13 cellular contexts compared by ENCODE assay signal in the genomic region with DNA sequence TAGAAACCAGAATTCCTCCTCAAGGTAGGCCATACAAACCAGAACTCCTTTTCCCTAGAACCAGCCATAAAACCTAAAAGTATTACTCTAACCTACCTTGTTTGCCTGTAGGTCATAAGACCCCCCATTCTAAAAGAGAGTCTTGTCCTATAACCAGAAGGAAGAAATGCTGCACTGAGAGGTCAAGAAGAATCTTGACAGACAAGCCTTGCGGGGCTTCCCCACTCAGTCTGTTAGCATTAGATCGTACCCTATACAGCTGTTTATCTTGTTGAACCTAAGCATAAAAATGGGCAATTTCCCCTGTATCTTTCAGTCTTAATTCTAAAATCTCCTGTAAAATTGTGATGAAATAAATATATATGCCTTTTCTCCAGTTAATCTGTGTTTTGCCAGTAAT. TPM values are rescaled to one million over a fixed set of nuclear protein-coding genes. Genes with fewer than 3 reads are reported as not detected.
DNase-seq lines count a peak whose midpoint lies in the region; ATAC-seq and TF ChIP-seq lines count a peak whose summit lies in the region.
"Had no signal": no experiment of that assay in that cellular context is flagged by ENCODE, and none has a peak within 500 bp of the region (broad histone marks: within the 10 kb centered on the region; RNA-seq: fewer than 3 reads in every experiment).

No MANE protein-coding gene starts in this region.

- H3K23ac ChIP-seq in H9 (ENCODE audit: insufficient read length, low read depth, low read length), result no peak overlapping the region

- H3K9me3 Mint-ChIP-seq in H9 (no peaks in the 10 kb centered on the region), memory B cell (peaks cover 4% of the 10 kb centered on the region)
- H3K9me3 Mint-ChIP-seq in activated CD4-positive, alpha-beta memory T cell treated with anti-CD3 and anti-CD28 coated beads, Interleukin-2, amount 10 ng/mL, durations not matched to agents 7 days and 5 days, result no peaks in the 10 kb centered on the region

- H3K4me3 Mint-ChIP-seq in H9, result peak overlapping the region in 1 of 2 experiments; percentile 95; a peak in 3 of 5 replicates
- peak overlapping the region; percentile 84 for H3K4me3 Mint-ChIP-seq in activated CD4-positive, alpha-beta memory T cell treated with anti-CD3 and anti-CD28 coated beads, Interleukin-2, amount 10 ng/mL, durations not matched to agents 7 days and 5 days
- peak overlapping the region; percentile 39 for H3K4me3 Mint-ChIP-seq in memory B cell

- H3K4ac ChIP-seq in H9 (ENCODE audit: low read depth, low read length), result no peak overlapping the region

- intact Hi-C loops in body of pancreas (cut with DNase I), result no loop called here

- H3K27ac Mint-ChIP-seq in H9 (peak overlapping the region; percentile 82 to 99 (median 98)), memory B cell (no peak overlapping the region)
- H3K27ac Mint-ChIP-seq in activated CD4-positive, alpha-beta memory T cell treated with anti-CD3 and anti-CD28 coated beads, Interleukin-2, amount 10 ng/mL, durations not matched to agents 7 days and 5 days, result peak overlapping the region; percentile 100

- H3K27me3 Mint-ChIP-seq in H9 (ENCODE audit: low read depth) (no peaks in the 10 kb centered on the region; the same call in none of the 2 replicates), memory B cell (no peaks in the 10 kb centered on the region)
- H3K27me3 Mint-ChIP-seq in activated CD4-positive, alpha-beta memory T cell treated with anti-CD3 and anti-CD28 coated beads, Interleukin-2, amount 10 ng/mL, durations not matched to agents 7 days and 5 days, result peaks cover 2% of the 10 kb centered on the region

- peak overlapping the region in 9 of 11 experiments; percentile 82 to 99 (median 93); a peak in 14 of 22 replicates for H3K27ac ChIP-seq in BLaER1 treated with 17β-estradiol and CSF1 and Interleukin-3, amounts not matched to agents 10 nM and 100 nM
- H3K27ac ChIP-seq in H9 (ENCODE audit: insufficient read length, low read depth, low read length), result peak overlapping the region; percentile 52
- H3K27ac ChIP-seq in body of pancreas, result no peak overlapping the region

- no peak overlapping the region for H2AFZ ChIP-seq in H9 (ENCODE audit: low read length)

- no peak overlapping the region for H2AK5ac ChIP-seq in H9 (ENCODE audit: insufficient read length, low read length)

- TF ChIP-seq CTCF in H9 (conservative IDR thresholded peaks at IDR 0.05) (no peak), body of pancreas (IDR thresholded peaks at IDR 0.05) (no peak)

- H3K79me1 ChIP-seq in H9 (ENCODE audit: insufficient read depth, low read depth, low read length, poor library complexity, severe bottlenecking), result no peaks in the 10 kb centered on the region

- no peak overlapping the region for H2BK20ac ChIP-seq in H9 (ENCODE audit: low read depth, low read length, poor library complexity, severe bottlenecking)

- H4K91ac ChIP-seq in H9 (ENCODE audit: insufficient read length, low read depth, low read length), result no peak overlapping the region

- CTCF ChIA-PET in activated CD4-positive, alpha-beta memory T cell treated with anti-CD3 and anti-CD28 coated beads, Interleukin-2, amount 10 ng/mL, durations not matched to agents 7 days and 5 days (lab: Charles Lee), result interaction anchor here (5.2 kb wide), 1 partner anchor 10 kb away, joined by 72 read pairs; a partner anchor contains a TSS

- POLR2A ChIA-PET in activated CD4-positive, alpha-beta memory T cell treated with anti-CD3 and anti-CD28 coated beads, Interleukin-2, amount 10 ng/mL, durations not matched to agents 7 days and 5 days (lab: Charles Lee), result interaction anchor here (0.8 to 22.9 kb wide), 5 partner anchors 15 to 1776 kb away, joined by 3 to 2531 read pairs (median 295); a partner anchor contains a TSS

- H3K4me1 Mint-ChIP-seq in H9, result peaks cover 32 to 40% of the 10 kb centered on the region in 2 experiments
- H3K4me1 Mint-ChIP-seq in activated CD4-positive, alpha-beta memory T cell treated with anti-CD3 and anti-CD28 coated beads, Interleukin-2, amount 10 ng/mL, durations not matched to agents 7 days and 5 days, result peaks cover 45% of the 10 kb centered on the region
- peaks cover 5% of the 10 kb centered on the region for H3K4me1 Mint-ChIP-seq in memory B cell

- H3K4me3 ChIP-seq in BLaER1 treated with 17β-estradiol and CSF1 and Interleukin-3, amounts not matched to agents 10 nM and 100 nM, result peak overlapping the region in 1 of 10 experiments; percentile 80; a peak in 3 of 20 replicates
- no peak overlapping the region for H3K4me3 ChIP-seq in body of pancreas

- no peak overlapping the region for H4K5ac ChIP-seq in H9 (ENCODE audit: insufficient read length, low read depth, low read length)

- H3K27me3 ChIP-seq in BLaER1 treated with 17β-estradiol and CSF1 and Interleukin-3, amounts not matched to agents 10 nM and 100 nM, result no peaks in the 10 kb centered on the region
- H3K27me3 ChIP-seq in H9 (ENCODE audit: insufficient read depth, low read length), result no peaks in the 10 kb centered on the region
- H3K27me3 ChIP-seq in body of pancreas, result no peaks in the 10 kb centered on the region

- ATAC-seq in memory B cell (ENCODE audit: low read depth) (no peak), body of pancreas (no peak), HG03469 (IDR thresholded peaks at IDR 0.05; ENCODE audit: unreplicated experiment) (no peak)

- no peak overlapping the region for H2BK120ac ChIP-seq in H9 (ENCODE audit: low read depth, low read length, poor library complexity, severe bottlenecking)

- H3K4me1 ChIP-seq in BLaER1 treated with 17β-estradiol and CSF1 and Interleukin-3, amounts not matched to agents 10 nM and 100 nM, result peaks cover 21 to 42% (median 30%) of the 10 kb centered on the region in 10 experiments
- H3K4me1 ChIP-seq in H9 (ENCODE audit: insufficient read depth, low read length) (no peaks in the 10 kb centered on the region), body of pancreas (peaks cover 26% of the 10 kb centered on the region)

- no CpG with 5 or more reads among the region's 2 CpGs for WGBS in H9 (ENCODE audit: extremely low coverage, insufficient read length, low lambda C conversion rate)
- 91 to 94% methylated on average over 2 of the region's 2 CpGs for WGBS in body of pancreas, 2 donors

- H2BK15ac ChIP-seq in H9 (ENCODE audit: low read depth, low read length), result no peak overlapping the region

- DNase-seq in H9, result no peak
- no peak for DNase-seq in activated CD4-positive, alpha-beta memory T cell treated with anti-CD3 and anti-CD28 coated beads, Interleukin-2, amount 10 ng/mL, durations not matched to agents 7 days and 5 days
- no peak for DNase-seq in memory B cell (ENCODE audit: low spot score in 2 of 2)
- no peak for DNase-seq in body of pancreas
- DNase-seq in stimulated activated CD4-positive, alpha-beta T cell treated with anti-CD3 and anti-CD28 coated beads, Interleukin-2, amount 100 ng/mL, for 24 hours, result no peak
- no peak for DNase-seq in HK-2 (ENCODE audit: unreplicated experiment)
- DNase-seq: activated effector memory CD4-positive, alpha-beta T cell treated with Interleukin-2 at 50 U/mL for 16 hours; caudate nucleus; DMS153; substantia nigra; WERI-Rb-1 had no signal

- H2BK5ac ChIP-seq in H9 (ENCODE audit: insufficient read length, low read length), result no peak overlapping the region

- no peak for TF ChIP-seq POLR2A in body of pancreas (IDR thresholded peaks at IDR 0.05)

- no peak overlapping the region for H3K14ac ChIP-seq in H9 (ENCODE audit: insufficient read depth, low read length)

- H3K9me3 ChIP-seq in BLaER1 treated with 17β-estradiol and CSF1 and Interleukin-3, amounts not matched to agents 10 nM and 100 nM (replicated peaks in 1 of 11), result peaks cover 0 to 3% (median 0%) of the 10 kb centered on the region in 11 experiments; a peak in 2 of 22 replicates
- H3K9me3 ChIP-seq in H9 (ENCODE audit: control insufficient read depth, low read depth, low read length) (no peaks in the 10 kb centered on the region), body of pancreas (no peaks in the 10 kb centered on the region)

- H3T11ph ChIP-seq in H9 (ENCODE audit: low read length), result peak overlapping the region; percentile 29

- H2BK12ac ChIP-seq in H9 (ENCODE audit: insufficient read length, low read depth, low read length), result no peak overlapping the region

- H3K9ac ChIP-seq in BLaER1 treated with 17β-estradiol and CSF1 and Interleukin-3, amounts not matched to agents 10 nM and 100 nM, result peak overlapping the region in 8 of 11 experiments; percentile 83 to 93 (median 89); a peak in 10 of 22 replicates
- no peak overlapping the region for H3K9ac ChIP-seq in H9 (ENCODE audit: extremely low read depth, insufficient read length, low read length)

- no peak overlapping the region for H3K56ac ChIP-seq in H9 (ENCODE audit: insufficient read length, low read depth, low read length)

- peaks cover 0 to 5% (median 0%) of the 10 kb centered on the region in 11 experiments; a peak in 1 of 22 replicates for H4K20me1 ChIP-seq in BLaER1 treated with 17β-estradiol and CSF1 and Interleukin-3, amounts not matched to agents 10 nM and 100 nM
- no peaks in the 10 kb centered on the region for H4K20me1 ChIP-seq in H9 (ENCODE audit: control insufficient read depth, insufficient read depth, insufficient read length)

- H3K79me2 ChIP-seq in H9 (ENCODE audit: insufficient read depth, low read length), result no peaks in the 10 kb centered on the region

- peak overlapping the region in 10 of 11 experiments; percentile 77 to 96 (median 91); a peak in 17 of 22 replicates for H3K4me2 ChIP-seq in BLaER1 treated with 17β-estradiol and CSF1 and Interleukin-3, amounts not matched to agents 10 nM and 100 nM
- H3K4me2 ChIP-seq in H9 (ENCODE audit: insufficient read depth, insufficient read length, low read length), result peak overlapping the region; percentile 94

- no peaks in the 10 kb centered on the region for H3K36me3 ChIP-seq in BLaER1 treated with 17β-estradiol and CSF1 and Interleukin-3, amounts not matched to agents 10 nM and 100 nM
- H3K36me3 ChIP-seq in body of pancreas (replicated peaks in 1 of 2; ENCODE audit: insufficient read depth in 1 of 2, low read depth in 2 of 2), result no peaks in the 10 kb centered on the region
- H3K36me3 ChIP-seq: WERI-Rb-1 had no signal

- H3K36me3 Mint-ChIP-seq in H9 (ENCODE audit: insufficient read depth in 1 of 3, low read depth in 3 of 3) (no peaks in the 10 kb centered on the region), memory B cell (no peaks in the 10 kb centered on the region)
- H3K36me3 Mint-ChIP-seq in activated CD4-positive, alpha-beta memory T cell treated with anti-CD3 and anti-CD28 coated beads, Interleukin-2, amount 10 ng/mL, durations not matched to agents 7 days and 5 days (ENCODE audit: low read depth), result peaks cover 9% of the 10 kb centered on the region

- no peak overlapping the region for H3K18ac ChIP-seq in H9 (ENCODE audit: insufficient read length, low read depth, low read length)

- H4K8ac ChIP-seq in H9 (replicated peaks; ENCODE audit: insufficient read length, low read depth, low read length), result no peak overlapping the region

- peaks cover 24% of the 10 kb centered on the region for H3K23me2 ChIP-seq in H9 (ENCODE audit: insufficient read length, low read depth, low read length, poor library complexity, severe bottlenecking)

RNA-seq across cellular contexts. Expression of a gene that starts 52.3 kb away (rescaled TPM):
- total RNA-seq in H9 (2021) (0.29 and 0.98 TPM in 2 replicates), body of pancreas (1 to 10 TPM; 2.0 to 5.4 TPM)
- total RNA-seq in activated CD4-positive, alpha-beta memory T cell treated with anti-CD3 and anti-CD28 coated beads, Interleukin-2, amount 10 ng/mL, durations not matched to agents 7 days and 5 days, result 1 to 10 TPM; 3.1 to 3.4 TPM

Comparison
In these comparisons a context has a peak if more than half of its experiments do, and no peak if none do; other contexts are left out.
1. H3K27ac ChIP-seq: peak in BLaER1 treated with 17β-estradiol and CSF1 and Interleukin-3, amounts not matched to agents 10 nM and 100 nM (9 of 11) and H9 (single experiment); none in body of pancreas (0 of 4).